In genomic region chr15:34970098-34970416, GRCh38 we compare ENCODE assay signal across 8 cellular contexts. TPM values are rescaled to one million over a fixed set of nuclear protein-coding genes. Genes with fewer than 3 reads are reported as not detected.
DNase-seq lines count a peak whose midpoint lies in the region; ATAC-seq, FAIRE-seq and TF ChIP-seq lines count a peak whose summit lies in the region.
"Not testable (repeated sequence)": the region's sequence is repeated elsewhere in the genome, so short reads cannot be mapped to it uniquely, and the experiment has no call there.

No MANE protein-coding gene starts in this region.

- not testable (repeated sequence) for TF ChIP-seq POLR2A in tibial nerve (IDR thresholded peaks at IDR 0.05)

- H3K9me1 ChIP-seq in keratinocyte (ENCODE audit: control insufficient read depth, extremely low read depth, insufficient read depth, low read length): not testable (repeated sequence)

- H3K4me3 Mint-ChIP-seq in activated T-helper 1 cell treated with anti-CD3 and anti-CD28 coated beads, Interleukin-12 subunit alpha, Interleukin-12 subunit beta, Interleukin-2, Interleukin-4 antibody, amounts not matched to agents 30 ng/mL and 10 ng/mL and 1 ng/mL, durations not matched to agents 14 hours and 24 hours and 36 hours: peak overlapping the region; percentile 98
- H3K4me3 Mint-ChIP-seq in effector memory CD8-positive, alpha-beta T cell: peak overlapping the region; percentile 100

- ATAC-seq in HG02642 (IDR thresholded peaks at IDR 0.05; ENCODE audit: poor library complexity, unreplicated experiment): peak; percentile 3
- not testable (repeated sequence) for ATAC-seq in effector memory CD8-positive, alpha-beta T cell (replicated peaks)

- peak overlapping the region; percentile 62 for H3K4me2 ChIP-seq in keratinocyte (ENCODE audit: control insufficient read depth, extremely low read depth, insufficient read depth, low read depth, low read length)
- H3K4me2 ChIP-seq in osteoblast (ENCODE audit: insufficient read depth, low read length): peak overlapping the region; percentile 86

- H3K4me1 ChIP-seq in ES-I3 (ENCODE audit: insufficient read depth, low read length); NT2/D1 (ENCODE audit: insufficient read depth, insufficient read length); keratinocyte (ENCODE audit: control insufficient read depth, extremely low read depth, insufficient read depth, low read length); osteoblast (ENCODE audit: insufficient read depth, low read length): not testable (repeated sequence)
- peaks cover 0 to 43% (median 19%) of the 10 kb centered on the region in 4 donors for H3K4me1 ChIP-seq in tibial nerve

- intact Hi-C loops in activated T-helper 1 cell treated with anti-CD3 and anti-CD28 coated beads, Interleukin-12 subunit alpha, Interleukin-12 subunit beta, Interleukin-2, Interleukin-4 antibody, amounts not matched to agents 30 ng/mL and 10 ng/mL and 1 ng/mL, durations not matched to agents 14 hours and 24 hours and 36 hours (cut with micrococcal nuclease): not testable (repeated sequence)

- not testable (repeated sequence) for TF ChIP-seq CTCF in keratinocyte (optimal IDR thresholded peaks at IDR 0.05 in 1 of 3, IDR thresholded peaks at IDR 0.05 in 1 of 3, conservative IDR thresholded peaks at IDR 0.05 in 1 of 3; ENCODE audit: extremely low read depth in 1 of 3, insufficient read depth in 2 of 3, low read length in 3 of 3); osteoblast (IDR thresholded peaks at IDR 0.05; ENCODE audit: extremely low read depth, low read depth, low read length); tibial nerve (IDR thresholded peaks at IDR 0.05)

- H3K27me3 ChIP-seq in NT2/D1 (ENCODE audit: insufficient read depth, insufficient read length); keratinocyte (ENCODE audit: control insufficient read depth, extremely low read depth, insufficient read depth, low read length); osteoblast (ENCODE audit: insufficient read depth, low read length); tibial nerve: not testable (repeated sequence)

- TF ChIP-seq EP300 in tibial nerve (IDR thresholded peaks at IDR 0.05): not testable (repeated sequence)

- H3K27ac Mint-ChIP-seq in activated T-helper 1 cell treated with anti-CD3 and anti-CD28 coated beads, Interleukin-12 subunit alpha, Interleukin-12 subunit beta, Interleukin-2, Interleukin-4 antibody, amounts not matched to agents 30 ng/mL and 10 ng/mL and 1 ng/mL, durations not matched to agents 14 hours and 24 hours and 36 hours: not testable (repeated sequence)
- H3K27ac Mint-ChIP-seq in effector memory CD8-positive, alpha-beta T cell: peak overlapping the region; percentile 95 to 98

- FAIRE-seq in keratinocyte (lab: Jason Lieb, UNC): not testable (repeated sequence)

- not testable (repeated sequence) for H3K27me3 Mint-ChIP-seq in activated T-helper 1 cell treated with anti-CD3 and anti-CD28 coated beads, Interleukin-12 subunit alpha, Interleukin-12 subunit beta, Interleukin-2, Interleukin-4 antibody, amounts not matched to agents 30 ng/mL and 10 ng/mL and 1 ng/mL, durations not matched to agents 14 hours and 24 hours and 36 hours (ENCODE audit: insufficient read depth); effector memory CD8-positive, alpha-beta T cell

- H3K9me3 ChIP-seq in ES-I3 (ENCODE audit: control insufficient read depth, insufficient read depth, low read length); NT2/D1 (ENCODE audit: insufficient read depth, low read length); keratinocyte (ENCODE audit: control insufficient read depth, low read depth, low read length); osteoblast (ENCODE audit: low read depth, low read length); tibial nerve: not testable (repeated sequence)

- H3K4me3 ChIP-seq in NT2/D1 (ENCODE audit: insufficient read length, low read depth): peak overlapping the region; percentile 26
- H3K4me3 ChIP-seq in keratinocyte (ENCODE audit: control insufficient read depth in 2 of 3, extremely low read depth in 1 of 3, insufficient read depth in 2 of 3, low read depth in 1 of 3, low read length in 3 of 3): peak overlapping the region; percentile 91 to 100 (median 95)
- H3K4me3 ChIP-seq in osteoblast (ENCODE audit: insufficient read depth, low read length): peak overlapping the region; percentile 94
- peak overlapping the region; percentile 58 to 95 (median 74) for H3K4me3 ChIP-seq in tibial nerve

- dilution Hi-C loops in keratinocyte (cut with MboI; ENCODE audit: extremely low pct_ligation_motif_present, low sequenced_read_pairs): not testable (repeated sequence)

- peak overlapping the region; percentile 85 for H3K27ac ChIP-seq in keratinocyte (ENCODE audit: control insufficient read depth, insufficient read depth, low read length)
- H3K27ac ChIP-seq in osteoblast (ENCODE audit: low read depth, low read length): peak overlapping the region; percentile 37
- peak overlapping the region in 3 of 4 donors; percentile 1 to 92 (median 86) for H3K27ac ChIP-seq in tibial nerve

- H4K20me1 ChIP-seq in keratinocyte (ENCODE audit: control insufficient read depth, extremely low read depth, insufficient read depth, low read length); osteoblast (ENCODE audit: insufficient read depth, low read length): not testable (repeated sequence)

- DNase-seq in NT2/D1 (ENCODE audit: low read depth, low spot score); activated T-helper 1 cell treated with anti-CD3 and anti-CD28 coated beads, Interleukin-12 subunit alpha, Interleukin-12 subunit beta, Interleukin-2, Interleukin-4 antibody, amounts not matched to agents 30 ng/mL and 10 ng/mL and 1 ng/mL, durations not matched to agents 14 hours and 24 hours and 36 hours (ENCODE audit: low spot score); effector memory CD8-positive, alpha-beta T cell; keratinocyte (ENCODE audit: low read depth, low spot score); osteoblast (ENCODE audit: insufficient read length, low spot score, missing footprints); tibial nerve (ENCODE audit: low spot score in 2 of 2): not testable (repeated sequence)

- H3K79me2 ChIP-seq in keratinocyte (ENCODE audit: control insufficient read depth, insufficient read depth, low read length): peaks cover 42% of the 10 kb centered on the region
- H3K79me2 ChIP-seq in osteoblast (ENCODE audit: insufficient read depth, low read length): peaks cover 43% of the 10 kb centered on the region

- H3K9ac ChIP-seq in ES-I3 (ENCODE audit: low read depth, low read length): peak overlapping the region; percentile 94; the same call in 1 of the 2 replicates
- peak overlapping the region; percentile 42 for H3K9ac ChIP-seq in NT2/D1 (ENCODE audit: insufficient read length, low read depth)
- H3K9ac ChIP-seq in keratinocyte (ENCODE audit: control insufficient read depth, extremely low read depth, insufficient read depth, low read length): peak overlapping the region; percentile 97

- peak overlapping the region; percentile 88 for H2AFZ ChIP-seq in keratinocyte (ENCODE audit: control insufficient read depth, low read length)
- peak overlapping the region; percentile 100 for H2AFZ ChIP-seq in osteoblast (ENCODE audit: low read length)

- 40 to 48% methylated on average over 10 of the region's 10 CpGs for WGBS in tibial nerve, 2 donors

- H3K4me1 Mint-ChIP-seq in activated T-helper 1 cell treated with anti-CD3 and anti-CD28 coated beads, Interleukin-12 subunit alpha, Interleukin-12 subunit beta, Interleukin-2, Interleukin-4 antibody, amounts not matched to agents 30 ng/mL and 10 ng/mL and 1 ng/mL, durations not matched to agents 14 hours and 24 hours and 36 hours (ENCODE audit: low read depth): peaks cover 41% of the 10 kb centered on the region
- H3K4me1 Mint-ChIP-seq in effector memory CD8-positive, alpha-beta T cell (ENCODE audit: low read depth in 2 of 2): peaks cover 26 to 41% of the 10 kb centered on the region in 2 donors

- not testable (repeated sequence) for H3K9me3 Mint-ChIP-seq in activated T-helper 1 cell treated with anti-CD3 and anti-CD28 coated beads, Interleukin-12 subunit alpha, Interleukin-12 subunit beta, Interleukin-2, Interleukin-4 antibody, amounts not matched to agents 30 ng/mL and 10 ng/mL and 1 ng/mL, durations not matched to agents 14 hours and 24 hours and 36 hours; effector memory CD8-positive, alpha-beta T cell

- peaks cover 11% of the 10 kb centered on the region for H3K36me3 Mint-ChIP-seq in activated T-helper 1 cell treated with anti-CD3 and anti-CD28 coated beads, Interleukin-12 subunit alpha, Interleukin-12 subunit beta, Interleukin-2, Interleukin-4 antibody, amounts not matched to agents 30 ng/mL and 10 ng/mL and 1 ng/mL, durations not matched to agents 14 hours and 24 hours and 36 hours (ENCODE audit: low read depth)
- peaks cover 12% of the 10 kb centered on the region for H3K36me3 Mint-ChIP-seq in effector memory CD8-positive, alpha-beta T cell (ENCODE audit: insufficient read depth)

- not testable (repeated sequence) for H3K36me3 ChIP-seq in ES-I3 (ENCODE audit: insufficient read depth, low read length); NT2/D1 (ENCODE audit: insufficient read depth, insufficient read length, low read length); keratinocyte (ENCODE audit: control insufficient read depth in 2 of 2, extremely low read depth in 1 of 2, insufficient read depth in 2 of 2, low read length in 2 of 2); osteoblast (ENCODE audit: insufficient read depth, low read length); tibial nerve

RNA-seq across cellular contexts. Expression of gene AQR, which starts 0.5 kb away (rescaled TPM):
- 43.2 and 44.4 TPM in 2 replicates for total RNA-seq in activated T-helper 1 cell treated with anti-CD3 and anti-CD28 coated beads, Interleukin-12 subunit alpha, Interleukin-12 subunit beta, Interleukin-2, Interleukin-4 antibody, amounts not matched to agents 30 ng/mL and 10 ng/mL and 1 ng/mL, durations not matched to agents 14 hours and 24 hours and 36 hours
- 23.5 to 28.2 TPM (median 23.9 TPM) in 3 replicates for polyA plus RNA-seq in keratinocyte
- 9.4 TPM for polyA plus RNA-seq in keratinocyte (2011; ENCODE audit: low read depth)
- 9.5 and 23.3 TPM in 2 replicates for polyA plus RNA-seq in keratinocyte (2011; cell fraction: cytosol; rRNA removed)
- 35.8 and 46.1 TPM in 2 replicates for polyA plus RNA-seq in keratinocyte (2011; cell fraction: nucleus; rRNA removed)
- 10.8 and 13.7 TPM in 2 replicates for polyA plus RNA-seq in keratinocyte (2012; ENCODE audit: low replicate concordance)
- 8.2 to 43.9 TPM (median 26.1 TPM) in 3 replicates for polyA minus RNA-seq in keratinocyte
- 13.2 TPM for polyA minus RNA-seq in keratinocyte (2011; cell fraction: cytosol; rRNA and poly(A)+ RNA removed)
- polyA minus RNA-seq in keratinocyte (2011; cell fraction: nucleus; rRNA and poly(A)+ RNA removed): 33.0 and 64.8 TPM in 2 replicates
- total RNA-seq in osteoblast (24.6 and 24.8 TPM in 2 replicates), tibial nerve (10 to 100 TPM; 18.8 to 24.9 (median 23.9) TPM)

RNA-seq across cellular contexts. Expression of gene ZNF770, which starts 18.0 kb away (rescaled TPM):
- 50.1 and 50.6 TPM in 2 replicates for total RNA-seq in activated T-helper 1 cell treated with anti-CD3 and anti-CD28 coated beads, Interleukin-12 subunit alpha, Interleukin-12 subunit beta, Interleukin-2, Interleukin-4 antibody, amounts not matched to agents 30 ng/mL and 10 ng/mL and 1 ng/mL, durations not matched to agents 14 hours and 24 hours and 36 hours
- 22.2 to 35.9 TPM (median 25.1 TPM) in 3 replicates for polyA plus RNA-seq in keratinocyte
- polyA plus RNA-seq in keratinocyte (2011; ENCODE audit: low read depth): 61.9 TPM
- 11.6 and 34.3 TPM in 2 replicates for polyA plus RNA-seq in keratinocyte (2011; cell fraction: cytosol; rRNA removed)
- 24.5 and 27.5 TPM in 2 replicates for polyA plus RNA-seq in keratinocyte (2011; cell fraction: nucleus; rRNA removed)
- polyA plus RNA-seq in keratinocyte (2012; ENCODE audit: low replicate concordance): 16.4 and 32.3 TPM in 2 replicates
- polyA minus RNA-seq in keratinocyte: 5.9 to 80.0 TPM (median 39.2 TPM) in 3 replicates
- polyA minus RNA-seq in keratinocyte (2011; cell fraction: cytosol; rRNA and poly(A)+ RNA removed): 28.4 TPM
- polyA minus RNA-seq in keratinocyte (2011; cell fraction: nucleus; rRNA and poly(A)+ RNA removed): 21.9 and 40.4 TPM in 2 replicates
- total RNA-seq in osteoblast (33.9 and 34.7 TPM in 2 replicates), tibial nerve (10 to 100 TPM; 15.0 to 23.0 (median 19.9) TPM)

Comparison
In these comparisons a context has a peak if more than half of its experiments do, and no peak if none do; other contexts are left out.
1. H3K9ac ChIP-seq: peak in every context shown above with its lines; median percentile 97 in keratinocyte; 94 in ES-I3; 42 in NT2/D1.
2. H3K4me3 ChIP-seq: peak in every context shown above with its lines; median percentile 95 in keratinocyte; 94 in osteoblast; 74 in tibial nerve; 26 in NT2/D1.